In genomic region chr9:114223564-114224246, GRCh38 we compare ENCODE assay signal across 12 cellular contexts.
DNase-seq lines count a peak whose midpoint lies in the region; ATAC-seq, FAIRE-seq and TF ChIP-seq lines count a peak whose summit lies in the region.
"Had no signal": no experiment of that assay in that cellular context is flagged by ENCODE, and none has a peak within 500 bp of the region (broad histone marks: within the 10 kb centered on the region; RNA-seq: fewer than 3 reads in every experiment).

No MANE protein-coding gene starts in this region.

- peak overlapping the region in 1 of 2 experiments; percentile 15 for H3K4ac ChIP-seq in mesenchymal stem cell (ENCODE audit: low read depth in 1 of 2, low read length in 2 of 2)

- H3K27me3 Mint-ChIP-seq in stimulated activated naive B cell treated with anti-CD40 and anti-IgM and Interleukin-4, amounts not matched to agents 10 μg/mL and 1 μg/mL and 100 μg/mL, for 72 hours = peaks cover 5% of the 10 kb centered on the region in 2 donors
- H3K27me3 Mint-ChIP-seq: natural killer cell treated with Interleukin-12 subunit alpha and Interleukin-12 subunit beta and Interleukin-15 and Interleukin-18, amount 100 ng/mL, for 72 hours had no signal

- peak; percentile 88 for FAIRE-seq in bronchial epithelial cell (lab: Jason Lieb, UNC)
- FAIRE-seq: G401.6 had no signal

- no peak for TF ChIP-seq CTCF in bronchial epithelial cell (IDR thresholded peaks at IDR 0.05; ENCODE audit: insufficient read depth, low read length, severe bottlenecking)

- H3K4me3 Mint-ChIP-seq in stimulated activated naive B cell treated with anti-CD40 and anti-IgM and Interleukin-4, amounts not matched to agents 10 μg/mL and 1 μg/mL and 100 μg/mL, for 72 hours = no peak overlapping the region
- H3K4me3 Mint-ChIP-seq: natural killer cell treated with Interleukin-12 subunit alpha and Interleukin-12 subunit beta and Interleukin-15 and Interleukin-18, amount 100 ng/mL, for 72 hours had no signal

- no peak overlapping the region for H2BK5ac ChIP-seq in mesenchymal stem cell (ENCODE audit: low read depth, low read length, poor library complexity, severe bottlenecking)

- no peak overlapping the region for H3K18ac ChIP-seq in mesenchymal stem cell (ENCODE audit: low read depth in 1 of 2, low read length in 2 of 2)

- no peak overlapping the region for H4K8ac ChIP-seq in mesenchymal stem cell (ENCODE audit: low read length)

- no peaks in the 10 kb centered on the region for H3K27me3 ChIP-seq in bronchial epithelial cell (ENCODE audit: control insufficient read depth, insufficient read depth, low read length)
- no peaks in the 10 kb centered on the region for H3K27me3 ChIP-seq in mesenchymal stem cell (ENCODE audit: control insufficient read depth in 1 of 2, insufficient read depth in 1 of 2, low read length in 2 of 2)
- H3K27me3 ChIP-seq: adrenal gland had no signal

- no peak overlapping the region for H3K27ac Mint-ChIP-seq in stimulated activated naive B cell treated with anti-CD40 and anti-IgM and Interleukin-4, amounts not matched to agents 10 μg/mL and 1 μg/mL and 100 μg/mL, for 72 hours
- H3K27ac Mint-ChIP-seq: natural killer cell treated with Interleukin-12 subunit alpha and Interleukin-12 subunit beta and Interleukin-15 and Interleukin-18, amount 100 ng/mL, for 72 hours had no signal

- no peak overlapping the region for H3K4me3 ChIP-seq in bronchial epithelial cell (ENCODE audit: low read depth, low read length)
- H3K4me3 ChIP-seq in mesenchymal stem cell (ENCODE audit: insufficient read depth in 1 of 2, low read depth in 1 of 2, low read length in 2 of 2) = no peak overlapping the region
- H3K4me3 ChIP-seq: adrenal gland had no signal

- 65% methylated on average over 4 of the region's 4 CpGs for WGBS in mesenchymal stem cell

- H3K23ac ChIP-seq in mesenchymal stem cell (ENCODE audit: low read length in 2 of 2) = no peak overlapping the region

- H3K14ac ChIP-seq in mesenchymal stem cell (ENCODE audit: low read length in 2 of 2) = no peak overlapping the region

- H3K4me1 Mint-ChIP-seq in stimulated activated naive B cell treated with anti-CD40 and anti-IgM and Interleukin-4, amounts not matched to agents 10 μg/mL and 1 μg/mL and 100 μg/mL, for 72 hours = no peaks in the 10 kb centered on the region

- H3K36me3 Mint-ChIP-seq in stimulated activated naive B cell treated with anti-CD40 and anti-IgM and Interleukin-4, amounts not matched to agents 10 μg/mL and 1 μg/mL and 100 μg/mL, for 72 hours = no peaks in the 10 kb centered on the region
- H3K36me3 Mint-ChIP-seq: natural killer cell treated with Interleukin-12 subunit alpha and Interleukin-12 subunit beta and Interleukin-15 and Interleukin-18, amount 100 ng/mL, for 72 hours had no signal

- H3K4me1 ChIP-seq in mesenchymal stem cell (ENCODE audit: control insufficient read depth, insufficient read depth, low read depth, low read length) = peaks cover 42% of the 10 kb centered on the region
- H3K4me1 ChIP-seq: adrenal gland had no signal

- peak overlapping the region; percentile 49 for H4K91ac ChIP-seq in mesenchymal stem cell (ENCODE audit: low read length)

- H2AFZ ChIP-seq in mesenchymal stem cell (ENCODE audit: low read depth, low read length) = no peak overlapping the region

- no peaks in the 10 kb centered on the region for H3K9me3 Mint-ChIP-seq in stimulated activated naive B cell treated with anti-CD40 and anti-IgM and Interleukin-4, amounts not matched to agents 10 μg/mL and 1 μg/mL and 100 μg/mL, for 72 hours
- H3K9me3 Mint-ChIP-seq: natural killer cell treated with Interleukin-12 subunit alpha and Interleukin-12 subunit beta and Interleukin-15 and Interleukin-18, amount 100 ng/mL, for 72 hours had no signal

- DNase-seq in EL (peak; percentile 80), MV-4-11 (lab: John Stamatoyannopoulos, UW) (peak; percentile 10), bronchial epithelial cell (ENCODE audit: low read depth) (peak; percentile 91), mesenchymal stem cell (peak; percentile 72), posterior vena cava (ENCODE audit: low spot score) (no peak), NCI-H526 treated with DMSO at 0.1 percent for 48 hours (lab: John Stamatoyannopoulos, UW) (no peak)
- no peak for DNase-seq in stimulated activated naive B cell treated with anti-CD40 and anti-IgM and Interleukin-4, amounts not matched to agents 10 μg/mL and 1 μg/mL and 100 μg/mL, for 72 hours
- DNase-seq: adrenal gland, Kasumi-1 had no signal

- no peak overlapping the region for H3K9ac ChIP-seq in mesenchymal stem cell (ENCODE audit: low read length)

- H2BK120ac ChIP-seq in mesenchymal stem cell (ENCODE audit: low read depth, low read length) = no peak overlapping the region

- H2BK15ac ChIP-seq in mesenchymal stem cell (ENCODE audit: low read depth, poor library complexity, severe bottlenecking) = peak overlapping the region; percentile 26

- no peak for ATAC-seq in stimulated activated naive B cell treated with anti-CD40 and anti-IgM and Interleukin-4, amounts not matched to agents 10 μg/mL and 1 μg/mL and 100 μg/mL, for 72 hours (replicated peaks)
- ATAC-seq in HG03280 (IDR thresholded peaks at IDR 0.05; ENCODE audit: unreplicated experiment) = no peak
- ATAC-seq: natural killer cell treated with Interleukin-12 subunit alpha and Interleukin-12 subunit beta and Interleukin-15 and Interleukin-18, amount 100 ng/mL, for 72 hours had no signal

- no peaks in the 10 kb centered on the region for H3K9me3 ChIP-seq in mesenchymal stem cell (ENCODE audit: control insufficient read depth, low read length)
- H3K9me3 ChIP-seq: adrenal gland had no signal

- H3K27ac ChIP-seq in mesenchymal stem cell (ENCODE audit: low read length, poor library complexity, severe bottlenecking) = peak overlapping the region; percentile 30
- H3K27ac ChIP-seq: adrenal gland had no signal

- intact Hi-C loops in posterior vena cava (cut with DNase I) = no loop called here

- H2AK5ac ChIP-seq in mesenchymal stem cell (ENCODE audit: low read length, severe bottlenecking) = peak overlapping the region; percentile 87

- no peak overlapping the region for H2BK12ac ChIP-seq in mesenchymal stem cell (ENCODE audit: low read length in 2 of 2)

- peaks cover 5% of the 10 kb centered on the region for H3K79me1 ChIP-seq in mesenchymal stem cell (replicated peaks; ENCODE audit: low read length, poor library complexity, severe bottlenecking)

- H3K36me3 ChIP-seq in bronchial epithelial cell (ENCODE audit: control insufficient read depth, insufficient read depth, low read length) (no peaks in the 10 kb centered on the region), mesenchymal stem cell (ENCODE audit: control insufficient read depth in 1 of 2, insufficient read depth in 2 of 2, low read depth in 1 of 2, low read length in 2 of 2) (peaks cover 0 to 43% of the 10 kb centered on the region in 2 experiments)
- H3K36me3 ChIP-seq: adrenal gland had no signal

- no peak overlapping the region for H3K4me2 ChIP-seq in mesenchymal stem cell (ENCODE audit: low read length, poor library complexity, severe bottlenecking)

Comparison
In these comparisons a context has a peak if more than half of its experiments do, and no peak if none do; other contexts are left out.
1. DNase-seq: peak in EL (single experiment), MV-4-11 (single experiment), bronchial epithelial cell (single experiment) and mesenchymal stem cell (single experiment); none in stimulated activated naive B cell treated with anti-CD40 and anti-IgM and Interleukin-4, amounts not matched to agents 10 μg/mL and 1 μg/mL and 100 μg/mL, for 72 hours (single experiment), posterior vena cava (single experiment) and NCI-H526 treated with DMSO at 0.1 percent for 48 hours (single experiment).